In the genomic region with DNA sequence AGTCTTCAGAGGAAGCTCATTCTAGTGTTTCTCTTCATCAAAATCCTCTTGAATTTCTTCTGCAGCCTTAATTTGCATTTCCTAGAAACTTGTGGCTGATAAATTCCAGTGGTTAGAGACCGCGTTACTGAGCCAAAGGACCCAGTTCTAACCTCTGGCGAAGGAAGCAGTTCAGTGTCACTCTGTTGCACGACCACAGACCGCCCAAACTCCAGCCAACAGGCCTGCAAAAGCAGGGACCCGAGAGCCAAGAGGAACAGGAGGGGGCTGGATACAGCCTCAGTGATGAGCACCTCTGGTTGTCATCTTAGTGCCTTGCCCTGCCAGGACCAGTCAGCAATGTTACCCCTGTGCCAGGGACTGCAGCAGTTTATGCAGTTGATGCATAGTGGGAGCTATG, we compare ENCODE assay signal across 21 cellular contexts.
A peak's percentile ranks its signal among the peaks of the same experiment; 100 is the strongest.
DNase-seq lines count a peak whose midpoint lies in the region; ATAC-seq and TF ChIP-seq lines count a peak whose summit lies in the region.
"Had no signal": no experiment of that assay in that cellular context is flagged by ENCODE, and none has a peak within 500 bp of the region (broad histone marks: within the 10 kb centered on the region; RNA-seq: fewer than 3 reads in every experiment).

No MANE protein-coding gene starts in this region.

- CTCF ChIA-PET in activated CD8-positive, alpha-beta T cell treated with anti-CD3 and anti-CD28 coated beads for 36 hours (lab: Charles Lee): no interaction called here
- CTCF ChIA-PET in activated CD8-positive, alpha-beta T cell treated with anti-CD3 and anti-CD28 coated beads, Interleukin-2, amount 10 ng/mL, durations not matched to agents 7 days and 5 days (lab: Charles Lee): interaction anchor here (1.0 to 1.3 kb wide), 2 partner anchors 30 to 93 kb away, joined by 3 to 5 read pairs; no protein-coding TSS in a partner anchor

- no peak overlapping the region for H3K4me3 Mint-ChIP-seq in activated CD8-positive, alpha-beta T cell treated with anti-CD3 and anti-CD28 coated beads for 36 hours
- H3K4me3 Mint-ChIP-seq in activated CD8-positive, alpha-beta T cell treated with anti-CD3 and anti-CD28 coated beads, Interleukin-2, amount 10 ng/mL, durations not matched to agents 7 days and 5 days: no peak overlapping the region
- H3K4me3 Mint-ChIP-seq in activated T-helper 2 cell treated with anti-CD3 and anti-CD28 coated beads, Interferon-gamma antibody, Interleukin-2, Interleukin-4, amounts not matched to agents 10 μg/mL and 5 μg/mL and 100 μg/mL, durations not matched to agents 14 hours and 24 hours and 36 hours (ENCODE audit: low read depth): no peak overlapping the region
- H3K4me3 Mint-ChIP-seq: activated T-helper 17 cell treated with anti-CD3 and anti-CD28 coated beads, Interleukin-2, amount 50 U/mL, for 72 hours; CD14-positive monocyte; IgD-negative memory B cell had no signal

- TF ChIP-seq CTCF in activated CD8-positive, alpha-beta T cell treated with anti-CD3 and anti-CD28 coated beads for 36 hours (IDR thresholded peaks at IDR 0.05): no peak
- no peak for TF ChIP-seq CTCF in tibial artery (IDR thresholded peaks at IDR 0.05)

- H3K36me3 Mint-ChIP-seq in activated CD8-positive, alpha-beta T cell treated with anti-CD3 and anti-CD28 coated beads for 36 hours (ENCODE audit: low read depth): no peaks in the 10 kb centered on the region
- no peaks in the 10 kb centered on the region for H3K36me3 Mint-ChIP-seq in activated CD8-positive, alpha-beta T cell treated with anti-CD3 and anti-CD28 coated beads, Interleukin-2, amount 10 ng/mL, durations not matched to agents 7 days and 5 days (ENCODE audit: low read depth)
- H3K36me3 Mint-ChIP-seq in activated T-helper 2 cell treated with anti-CD3 and anti-CD28 coated beads, Interferon-gamma antibody, Interleukin-2, Interleukin-4, amounts not matched to agents 10 μg/mL and 5 μg/mL and 100 μg/mL, durations not matched to agents 14 hours and 24 hours and 36 hours (ENCODE audit: low read depth): no peaks in the 10 kb centered on the region
- H3K36me3 Mint-ChIP-seq: CD14-positive monocyte had no signal

- ATAC-seq in activated CD8-positive, alpha-beta T cell treated with anti-CD3 and anti-CD28 coated beads for 36 hours: no peak
- no peak for ATAC-seq in activated CD8-positive, alpha-beta T cell treated with anti-CD3 and anti-CD28 coated beads, Interleukin-2, amount 10 ng/mL, durations not matched to agents 7 days and 5 days
- no peak for ATAC-seq in GM21723 (IDR thresholded peaks at IDR 0.05; ENCODE audit: unreplicated experiment)
- ATAC-seq in Right ventricle myocardium inferior: no peak
- ATAC-seq: activated T-helper 17 cell treated with anti-CD3 and anti-CD28 coated beads, Interleukin-2, amount 50 U/mL, for 72 hours; SK-N-SH treated with all-trans-retinoic acid at 6 μM for 48 hours had no signal

- no peak overlapping the region for H3K27ac Mint-ChIP-seq in activated CD8-positive, alpha-beta T cell treated with anti-CD3 and anti-CD28 coated beads for 36 hours
- H3K27ac Mint-ChIP-seq in activated CD8-positive, alpha-beta T cell treated with anti-CD3 and anti-CD28 coated beads, Interleukin-2, amount 10 ng/mL, durations not matched to agents 7 days and 5 days: no peak overlapping the region
- H3K27ac Mint-ChIP-seq in activated T-helper 2 cell treated with anti-CD3 and anti-CD28 coated beads, Interferon-gamma antibody, Interleukin-2, Interleukin-4, amounts not matched to agents 10 μg/mL and 5 μg/mL and 100 μg/mL, durations not matched to agents 14 hours and 24 hours and 36 hours: peak overlapping the region; percentile 24
- H3K27ac Mint-ChIP-seq: activated T-helper 17 cell treated with anti-CD3 and anti-CD28 coated beads, Interleukin-2, amount 50 U/mL, for 72 hours; CD14-positive monocyte; IgD-negative memory B cell had no signal

- no peak overlapping the region for H3K4me3 ChIP-seq in tibial artery
- H3K4me3 ChIP-seq: hepatocyte, Peyer's patch, uterus had no signal

- H3K27me3 ChIP-seq in tibial artery: no peaks in the 10 kb centered on the region
- H3K27me3 ChIP-seq: hepatocyte, Peyer's patch, uterus had no signal

- POLR2A ChIA-PET in activated CD8-positive, alpha-beta T cell treated with anti-CD3 and anti-CD28 coated beads for 36 hours (lab: Charles Lee): interaction anchor here (0.9 to 1.2 kb wide), 2 partner anchors 25 to 58 kb away, joined by 3 read pairs; no protein-coding TSS in a partner anchor
- POLR2A ChIA-PET in activated CD8-positive, alpha-beta T cell treated with anti-CD3 and anti-CD28 coated beads, Interleukin-2, amount 10 ng/mL, durations not matched to agents 7 days and 5 days (lab: Charles Lee): no interaction called here

- peaks cover 0 to 12% (median 0%) of the 10 kb centered on the region in 3 donors for H3K36me3 ChIP-seq in tibial artery
- H3K36me3 ChIP-seq: Peyer's patch, uterus had no signal

- peaks cover 40% of the 10 kb centered on the region for H3K4me1 Mint-ChIP-seq in activated CD8-positive, alpha-beta T cell treated with anti-CD3 and anti-CD28 coated beads for 36 hours (ENCODE audit: low read depth)
- peaks cover 40% of the 10 kb centered on the region for H3K4me1 Mint-ChIP-seq in activated CD8-positive, alpha-beta T cell treated with anti-CD3 and anti-CD28 coated beads, Interleukin-2, amount 10 ng/mL, durations not matched to agents 7 days and 5 days (ENCODE audit: low read depth)
- peaks cover 33% of the 10 kb centered on the region for H3K4me1 Mint-ChIP-seq in activated T-helper 2 cell treated with anti-CD3 and anti-CD28 coated beads, Interferon-gamma antibody, Interleukin-2, Interleukin-4, amounts not matched to agents 10 μg/mL and 5 μg/mL and 100 μg/mL, durations not matched to agents 14 hours and 24 hours and 36 hours (ENCODE audit: low read depth)
- H3K4me1 Mint-ChIP-seq: activated T-helper 17 cell treated with anti-CD3 and anti-CD28 coated beads, Interleukin-2, amount 50 U/mL, for 72 hours; CD14-positive monocyte; IgD-negative memory B cell had no signal

- DNase-seq in activated CD8-positive, alpha-beta T cell treated with anti-CD3 and anti-CD28 coated beads for 36 hours: peak; percentile 37
- no peak for DNase-seq in activated CD8-positive, alpha-beta T cell treated with anti-CD3 and anti-CD28 coated beads, Interleukin-2, amount 10 ng/mL, durations not matched to agents 7 days and 5 days
- no peak for DNase-seq in activated T-helper 2 cell treated with anti-CD3 and anti-CD28 coated beads, Interferon-gamma antibody, Interleukin-2, Interleukin-4, amounts not matched to agents 10 μg/mL and 5 μg/mL and 100 μg/mL, durations not matched to agents 14 hours and 24 hours and 36 hours (ENCODE audit: low spot score)
- DNase-seq in myocyte (ENCODE audit: low read depth): peak; percentile 46
- no peak for DNase-seq in tibial artery
- DNase-seq in NCI-H524 (lab: John Stamatoyannopoulos, UW): no peak
- no peak for DNase-seq in Right ventricle myocardium inferior (ENCODE audit: missing footprints)
- DNase-seq: caudate nucleus; NCI-H1048; NCI-H1930; NCI-H226; nucleus accumbens; Peyer's patch; stimulated activated CD8-positive, alpha-beta memory T cell treated with anti-CD3 and anti-CD28 coated beads, Interleukin-4, amount 100 ng/mL, for 48 hours; uterus had no signal

- peaks cover 5% of the 10 kb centered on the region for H3K27me3 Mint-ChIP-seq in activated CD8-positive, alpha-beta T cell treated with anti-CD3 and anti-CD28 coated beads for 36 hours
- H3K27me3 Mint-ChIP-seq in activated CD8-positive, alpha-beta T cell treated with anti-CD3 and anti-CD28 coated beads, Interleukin-2, amount 10 ng/mL, durations not matched to agents 7 days and 5 days (ENCODE audit: low read depth): no peaks in the 10 kb centered on the region
- peaks cover 2% of the 10 kb centered on the region for H3K27me3 Mint-ChIP-seq in activated T-helper 2 cell treated with anti-CD3 and anti-CD28 coated beads, Interferon-gamma antibody, Interleukin-2, Interleukin-4, amounts not matched to agents 10 μg/mL and 5 μg/mL and 100 μg/mL, durations not matched to agents 14 hours and 24 hours and 36 hours (ENCODE audit: low read depth)
- H3K27me3 Mint-ChIP-seq: activated T-helper 17 cell treated with anti-CD3 and anti-CD28 coated beads, Interleukin-2, amount 50 U/mL, for 72 hours had no signal

- H3K9me3 ChIP-seq in tibial artery: no peaks in the 10 kb centered on the region
- H3K9me3 ChIP-seq: Peyer's patch, uterus had no signal

- H3K27ac ChIP-seq in tibial artery: peak overlapping the region; percentile 66 to 77
- H3K27ac ChIP-seq: hepatocyte had no signal

- intact Hi-C loops in activated CD8-positive, alpha-beta T cell treated with anti-CD3 and anti-CD28 coated beads for 36 hours (cut with micrococcal nuclease): no loop called here
- intact Hi-C loops in activated T-helper 2 cell treated with anti-CD3 and anti-CD28 coated beads, Interferon-gamma antibody, Interleukin-2, Interleukin-4, amounts not matched to agents 10 μg/mL and 5 μg/mL and 100 μg/mL, durations not matched to agents 14 hours and 24 hours and 36 hours (cut with micrococcal nuclease): loop anchor here (2.0 to 10.0 kb wide), 2 partner anchors 204 to 650 kb away; no protein-coding TSS in a partner anchor
- intact Hi-C loops in tibial artery (cut with DNase I; ENCODE audit: low total_unique reads): no loop called here
- intact Hi-C loops in Right ventricle myocardium inferior (cut with DNase I): no loop called here

- peaks cover 0 to 39% (median 29%) of the 10 kb centered on the region in 4 donors for H3K4me1 ChIP-seq in tibial artery

- no peaks in the 10 kb centered on the region for H3K9me3 Mint-ChIP-seq in activated CD8-positive, alpha-beta T cell treated with anti-CD3 and anti-CD28 coated beads for 36 hours
- H3K9me3 Mint-ChIP-seq in activated CD8-positive, alpha-beta T cell treated with anti-CD3 and anti-CD28 coated beads, Interleukin-2, amount 10 ng/mL, durations not matched to agents 7 days and 5 days (ENCODE audit: insufficient read depth): no peaks in the 10 kb centered on the region
- no peaks in the 10 kb centered on the region for H3K9me3 Mint-ChIP-seq in activated T-helper 2 cell treated with anti-CD3 and anti-CD28 coated beads, Interferon-gamma antibody, Interleukin-2, Interleukin-4, amounts not matched to agents 10 μg/mL and 5 μg/mL and 100 μg/mL, durations not matched to agents 14 hours and 24 hours and 36 hours
- H3K9me3 Mint-ChIP-seq: activated T-helper 17 cell treated with anti-CD3 and anti-CD28 coated beads, Interleukin-2, amount 50 U/mL, for 72 hours; IgD-negative memory B cell had no signal

Comparison
In these comparisons a context has a peak if more than half of its experiments do, and no peak if none do; other contexts are left out.
1. DNase-seq: peak in activated CD8-positive, alpha-beta T cell treated with anti-CD3 and anti-CD28 coated beads for 36 hours (single experiment) and myocyte (single experiment); none in activated CD8-positive, alpha-beta T cell treated with anti-CD3 and anti-CD28 coated beads, Interleukin-2, amount 10 ng/mL, durations not matched to agents 7 days and 5 days (single experiment), activated T-helper 2 cell treated with anti-CD3 and anti-CD28 coated beads, Interferon-gamma antibody, Interleukin-2, Interleukin-4, amounts not matched to agents 10 μg/mL and 5 μg/mL and 100 μg/mL, durations not matched to agents 14 hours and 24 hours and 36 hours (single experiment), tibial artery (0 of 2), NCI-H524 (0 of 2) and Right ventricle myocardium inferior (single experiment).